9 cellular contexts compared by ENCODE assay signal in the genomic region with DNA sequence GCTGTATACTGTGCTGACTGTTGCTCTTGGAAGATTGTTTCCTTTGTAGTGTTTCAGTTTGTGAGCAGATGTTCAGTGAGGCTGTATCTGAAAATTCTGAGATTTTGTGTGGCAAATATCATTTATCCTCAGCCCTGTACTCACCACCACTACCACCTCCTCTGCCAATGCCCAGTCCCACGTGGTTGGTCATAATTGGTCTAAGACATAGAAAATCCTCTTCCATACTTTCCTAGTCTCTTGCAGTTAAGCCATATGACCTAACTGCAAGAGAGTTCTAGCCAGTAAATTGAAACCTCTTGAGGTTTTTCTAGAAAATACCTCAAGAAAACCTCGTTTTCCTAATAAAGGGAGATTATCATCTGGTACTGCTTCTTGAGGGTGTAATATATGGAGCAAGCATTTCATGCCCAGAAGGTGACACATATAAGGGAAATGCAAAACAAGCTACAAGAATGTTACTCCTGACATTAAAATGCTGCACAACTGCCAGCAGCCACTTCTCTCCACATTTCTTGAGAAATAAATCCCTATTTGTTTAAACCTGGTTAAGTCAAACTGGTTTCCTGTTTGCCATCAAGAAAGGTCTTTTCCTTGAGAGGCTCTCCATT. TPM values are rescaled to one million over a fixed set of nuclear protein-coding genes. Genes with fewer than 3 reads are reported as not detected.
DNase-seq lines count a peak whose midpoint lies in the region; ATAC-seq and TF ChIP-seq lines count a peak whose summit lies in the region.
"Had no signal": no experiment of that assay in that cellular context is flagged by ENCODE, and none has a peak within 500 bp of the region (broad histone marks: within the 10 kb centered on the region; RNA-seq: fewer than 3 reads in every experiment).

No MANE protein-coding gene starts in this region.

- no peak overlapping the region for H3K4me3 ChIP-seq in fibroblast of mammary gland (ENCODE audit: control insufficient read depth, low read depth, low read length)

- ATAC-seq in stimulated activated naive CD8-positive, alpha-beta T cell treated with anti-CD3 and anti-CD28 coated beads, Interleukin-15, amount 100 ng/mL, for 72 hours, result peak; percentile 52

- intact Hi-C loops in activated naive CD4-positive, alpha-beta T cell treated with anti-CD3 and anti-CD28 coated beads for 36 hours (cut with micrococcal nuclease), result no loop called here

- H3K4me1 Mint-ChIP-seq in activated naive CD4-positive, alpha-beta T cell treated with anti-CD3 and anti-CD28 coated beads for 36 hours (ENCODE audit: low read depth), result peaks cover 50% of the 10 kb centered on the region
- peaks cover 78% of the 10 kb centered on the region for H3K4me1 Mint-ChIP-seq in T-helper 1 cell treated with Interleukin-12 subunit alpha and Interleukin-12 subunit beta and Interleukin-4 antibody, amounts not matched to agents 30 μg/mL and 1 μg/mL, for 36 hours (ENCODE audit: low read depth)
- H3K4me1 Mint-ChIP-seq in stimulated activated naive CD8-positive, alpha-beta T cell treated with anti-CD3 and anti-CD28 coated beads, Interleukin-15, amount 100 ng/mL, for 72 hours, result peaks cover 63% of the 10 kb centered on the region

- peak overlapping the region; percentile 65 for H3K27ac Mint-ChIP-seq in activated naive CD4-positive, alpha-beta T cell treated with anti-CD3 and anti-CD28 coated beads for 36 hours
- H3K27ac Mint-ChIP-seq in T-helper 1 cell treated with Interleukin-12 subunit alpha and Interleukin-12 subunit beta and Interleukin-4 antibody, amounts not matched to agents 30 μg/mL and 1 μg/mL, for 36 hours, result peak overlapping the region; percentile 81
- peak overlapping the region; percentile 75 to 95 for H3K27ac Mint-ChIP-seq in stimulated activated naive CD8-positive, alpha-beta T cell treated with anti-CD3 and anti-CD28 coated beads, Interleukin-15, amount 100 ng/mL, for 72 hours

- no peak overlapping the region for H3K4me3 Mint-ChIP-seq in activated naive CD4-positive, alpha-beta T cell treated with anti-CD3 and anti-CD28 coated beads for 36 hours
- H3K4me3 Mint-ChIP-seq in T-helper 1 cell treated with Interleukin-12 subunit alpha and Interleukin-12 subunit beta and Interleukin-4 antibody, amounts not matched to agents 30 μg/mL and 1 μg/mL, for 36 hours, result peak overlapping the region; percentile 64
- H3K4me3 Mint-ChIP-seq in stimulated activated naive CD8-positive, alpha-beta T cell treated with anti-CD3 and anti-CD28 coated beads, Interleukin-15, amount 100 ng/mL, for 72 hours, result peak overlapping the region; percentile 9 to 61

- H3K9me3 Mint-ChIP-seq in activated naive CD4-positive, alpha-beta T cell treated with anti-CD3 and anti-CD28 coated beads for 36 hours, result no peaks in the 10 kb centered on the region
- peaks cover 6% of the 10 kb centered on the region for H3K9me3 Mint-ChIP-seq in T-helper 1 cell treated with Interleukin-12 subunit alpha and Interleukin-12 subunit beta and Interleukin-4 antibody, amounts not matched to agents 30 μg/mL and 1 μg/mL, for 36 hours
- no peaks in the 10 kb centered on the region for H3K9me3 Mint-ChIP-seq in stimulated activated naive CD8-positive, alpha-beta T cell treated with anti-CD3 and anti-CD28 coated beads, Interleukin-15, amount 100 ng/mL, for 72 hours

- no peak for TF ChIP-seq CTCF in fibroblast of mammary gland (conservative IDR thresholded peaks at IDR 0.05; ENCODE audit: control insufficient read depth, insufficient read depth, low read depth, low read length)

- no peaks in the 10 kb centered on the region for H3K27me3 Mint-ChIP-seq in activated naive CD4-positive, alpha-beta T cell treated with anti-CD3 and anti-CD28 coated beads for 36 hours (ENCODE audit: low read depth)
- no peaks in the 10 kb centered on the region for H3K27me3 Mint-ChIP-seq in T-helper 1 cell treated with Interleukin-12 subunit alpha and Interleukin-12 subunit beta and Interleukin-4 antibody, amounts not matched to agents 30 μg/mL and 1 μg/mL, for 36 hours (ENCODE audit: low read depth)
- no peaks in the 10 kb centered on the region for H3K27me3 Mint-ChIP-seq in stimulated activated naive CD8-positive, alpha-beta T cell treated with anti-CD3 and anti-CD28 coated beads, Interleukin-15, amount 100 ng/mL, for 72 hours

- no peak for DNase-seq in activated naive CD4-positive, alpha-beta T cell treated with anti-CD3 and anti-CD28 coated beads for 36 hours
- DNase-seq in activated naive CD4-positive, alpha-beta T cell treated with anti-CD3 and anti-CD28 coated beads, Interleukin-2, amount 50 U/mL, for 16 hours, result no peak
- DNase-seq in fibroblast of mammary gland (ENCODE audit: low read depth) (peak; percentile 81), mucosa of gallbladder (ENCODE audit: low spot score) (no peak), middle frontal gyrus (ENCODE audit: extremely low spot score, low spot score) (no peak), SIG-M5 (lab: John Stamatoyannopoulos, UW) (no peak)
- no peak for DNase-seq in stimulated activated naive CD8-positive, alpha-beta T cell treated with anti-CD3 and anti-CD28 coated beads, Interleukin-15, amount 100 ng/mL, for 72 hours
- DNase-seq: T1000 had no signal

- peaks cover 41% of the 10 kb centered on the region for H3K36me3 Mint-ChIP-seq in activated naive CD4-positive, alpha-beta T cell treated with anti-CD3 and anti-CD28 coated beads for 36 hours (ENCODE audit: low read depth)
- H3K36me3 Mint-ChIP-seq in T-helper 1 cell treated with Interleukin-12 subunit alpha and Interleukin-12 subunit beta and Interleukin-4 antibody, amounts not matched to agents 30 μg/mL and 1 μg/mL, for 36 hours (ENCODE audit: low read depth), result peaks cover 55% of the 10 kb centered on the region

- CTCF ChIA-PET in activated naive CD4-positive, alpha-beta T cell treated with anti-CD3 and anti-CD28 coated beads for 36 hours (lab: Charles Lee), result interaction anchor here (1.4 kb wide), 1 partner anchor 31 kb away, joined by 3 read pairs; no protein-coding TSS in a partner anchor

RNA-seq across cellular contexts. Expression of a gene that starts 32.8 kb away (rescaled TPM):
- 100 to 1,000 TPM; 164 to 174 TPM for total RNA-seq in activated naive CD4-positive, alpha-beta T cell treated with anti-CD3 and anti-CD28 coated beads for 36 hours
- 33.6 TPM for total RNA-seq in mucosa of gallbladder

RNA-seq across cellular contexts. Expression of a gene that starts 32.9 kb away (rescaled TPM):
- total RNA-seq in activated naive CD4-positive, alpha-beta T cell treated with anti-CD3 and anti-CD28 coated beads for 36 hours, result 10 to 100 TPM; 23.5 to 26.5 TPM
- total RNA-seq in mucosa of gallbladder, result 13.6 TPM

RNA-seq across cellular contexts. Expression of a gene that starts 49.5 kb away (rescaled TPM):
- total RNA-seq in activated naive CD4-positive, alpha-beta T cell treated with anti-CD3 and anti-CD28 coated beads for 36 hours, result 10 to 100 TPM; 35.9 to 37.1 TPM
- 28.5 TPM for total RNA-seq in mucosa of gallbladder
